Comparison of ENCODE assay signal across 10 cellular contexts in the genomic region with DNA sequence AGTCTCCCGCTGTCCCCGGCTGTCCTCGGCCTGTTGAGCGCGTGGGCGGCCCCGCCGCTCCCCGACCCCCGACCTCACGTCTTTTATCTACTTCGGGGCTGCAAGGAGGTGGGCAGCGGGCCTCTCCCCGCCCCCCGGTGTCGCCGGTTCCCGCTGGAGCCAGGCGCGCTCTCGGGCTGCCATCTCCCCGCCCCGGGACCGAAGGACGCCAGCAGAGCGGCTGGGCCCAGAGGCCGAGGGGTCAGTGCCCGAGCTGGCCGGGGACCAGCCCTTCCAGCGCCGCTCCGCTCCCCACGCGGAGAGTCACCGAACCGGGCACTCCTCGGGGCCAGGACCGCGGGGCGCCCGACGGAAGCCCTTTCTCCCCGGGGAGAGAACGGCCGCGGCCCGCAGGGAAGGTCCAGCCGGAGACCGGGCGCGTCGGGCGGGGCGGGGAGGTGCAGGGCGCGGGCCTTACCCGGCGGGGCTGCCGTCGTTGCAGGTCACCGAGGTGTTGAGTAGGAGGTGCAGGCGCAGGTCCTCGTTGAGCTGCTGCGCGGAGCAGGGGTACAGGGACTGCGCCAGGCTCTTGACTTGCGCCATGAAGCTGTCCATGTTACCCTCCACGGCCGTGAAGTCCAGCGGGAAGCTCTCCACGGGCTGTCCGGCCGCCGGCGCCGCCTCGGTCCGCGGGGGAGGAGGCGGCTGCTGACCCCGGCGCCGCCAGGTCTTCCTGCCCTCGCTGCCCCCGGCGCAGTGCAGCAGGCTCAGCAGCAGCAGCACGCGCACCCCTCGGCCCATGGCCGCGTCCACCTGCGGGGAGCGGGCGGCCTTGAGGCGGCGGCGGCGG. TPM values are rescaled to one million over a fixed set of nuclear protein-coding genes. Genes with fewer than 3 reads are reported as not detected.
DNase-seq lines count a peak whose midpoint lies in the region; ATAC-seq, FAIRE-seq and TF ChIP-seq lines count a peak whose summit lies in the region.
"Had no signal": no experiment of that assay in that cellular context is flagged by ENCODE, and none has a peak within 500 bp of the region (broad histone marks: within the 10 kb centered on the region; RNA-seq: fewer than 3 reads in every experiment).

No MANE protein-coding gene starts in this region.

- TF ChIP-seq RAD21 in H1 (IDR thresholded peaks at IDR 0.05 in 1 of 2, conservative IDR thresholded peaks at IDR 0.05 in 1 of 2; ENCODE audit: low read depth in 2 of 2, low read length in 2 of 2) = no peak

- FAIRE-seq in H1 (lab: Jason Lieb, UNC) = no peak

- no peaks in the 10 kb centered on the region for H3K9me3 ChIP-seq in BLaER1 treated with 17β-estradiol and CSF1 and Interleukin-3, amounts not matched to agents 10 nM and 100 nM (replicated peaks in 1 of 11)
- H3K9me3 ChIP-seq in HUES6 (ENCODE audit: control insufficient read depth, insufficient read depth, low read depth, low read length) (no peaks in the 10 kb centered on the region), H1 (ENCODE audit: insufficient read depth in 2 of 2, low read depth in 1 of 2, low read length in 1 of 2) (no peaks in the 10 kb centered on the region), parathyroid adenoma (ENCODE audit: control insufficient read depth, low read length) (no peaks in the 10 kb centered on the region)

- peaks cover 18 to 32% (median 27%) of the 10 kb centered on the region in 10 experiments; a peak in 19 of 20 replicates for H3K4me1 ChIP-seq in BLaER1 treated with 17β-estradiol and CSF1 and Interleukin-3, amounts not matched to agents 10 nM and 100 nM
- H3K4me1 ChIP-seq in HUES6 (ENCODE audit: control insufficient read depth, insufficient read depth, low read length) (peaks cover 25% of the 10 kb centered on the region), H1 (replicated peaks in 1 of 4; ENCODE audit: control insufficient read depth in 3 of 4, insufficient read depth in 4 of 4, low read length in 3 of 4) (peaks cover 0 to 6% (median 1%) of the 10 kb centered on the region in 4 experiments; a peak in 4 of 7 replicates), parathyroid adenoma (no peaks in the 10 kb centered on the region)

- no peak overlapping the region for H2BK15ac ChIP-seq in H1 (ENCODE audit: low read length)

- H3K18ac ChIP-seq in H1 (ENCODE audit: extremely low read depth, low read length) = no peak overlapping the region; the same call in 1 of the 2 replicates

- H3K4me2 ChIP-seq in BLaER1 treated with 17β-estradiol and CSF1 and Interleukin-3, amounts not matched to agents 10 nM and 100 nM = peak overlapping the region; percentile 87 to 98 (median 94)
- peak overlapping the region; percentile 31 to 63 for H3K4me2 ChIP-seq in H1 (ENCODE audit: insufficient read depth in 1 of 2, low read depth in 2 of 2, low read length in 2 of 2)
- H3K4me2 ChIP-seq in parathyroid adenoma (ENCODE audit: low read length) = peak overlapping the region; percentile 67

- WGBS in H1 (ENCODE audit: extremely low coverage in 1 of 2, insufficient coverage in 1 of 2, insufficient read length in 1 of 2, insufficient replicate concordance in 2 of 2, low coverage in 1 of 2, low lambda C conversion rate in 2 of 2, missing lambda C conversion rate in 1 of 2), 2 experiments = 13% methylated on average over 53 of the region's 98 CpGs; no CpG with 5 or more reads in 1 of the 2 experiments

- no peak overlapping the region for H2BK5ac ChIP-seq in H1 (ENCODE audit: low read depth, low read length)

- TF ChIP-seq POLR2A in H1 (IDR thresholded peaks at IDR 0.05; ENCODE audit: control extremely low read depth in 1 of 2, low read depth in 2 of 2, low read length in 2 of 2) = no peak

- no peaks in the 10 kb centered on the region for H3K36me3 ChIP-seq in BLaER1 treated with 17β-estradiol and CSF1 and Interleukin-3, amounts not matched to agents 10 nM and 100 nM
- no peaks in the 10 kb centered on the region for H3K36me3 ChIP-seq in HUES6 (ENCODE audit: control insufficient read depth, insufficient read depth, low read length)
- peaks cover 0 to 13% (median 0%) of the 10 kb centered on the region in 4 experiments; a peak in 1 of 8 replicates for H3K36me3 ChIP-seq in H1 (ENCODE audit: control insufficient read depth in 2 of 4, insufficient read depth in 4 of 4, low read length in 3 of 4)
- no peaks in the 10 kb centered on the region for H3K36me3 ChIP-seq in parathyroid adenoma (ENCODE audit: control insufficient read depth, insufficient read depth, low read length)

- no peaks in the 10 kb centered on the region for H3K79me1 ChIP-seq in H1 (ENCODE audit: low read depth, low read length)

- no peak overlapping the region for H3K27ac ChIP-seq in BLaER1 treated with 17β-estradiol and CSF1 and Interleukin-3, amounts not matched to agents 10 nM and 100 nM
- H3K27ac ChIP-seq in HUES6 (ENCODE audit: low read depth, low read length) (no peak overlapping the region), H1 (ENCODE audit: low read depth, low read length) (no peak overlapping the region), parathyroid adenoma (no peak overlapping the region)

- TF ChIP-seq EP300 in H1 (IDR thresholded peaks at IDR 0.05; ENCODE audit: borderline replicate concordance in 1 of 2, low read depth in 2 of 2, low read length in 2 of 2) = no peak

- DNase-seq in H1 (ENCODE audit: low read depth in 1 of 2, low spot score in 2 of 2) (peak in 1 of 2 experiments; percentile 68), anterior cingulate cortex (lab: John Stamatoyannopoulos, UW) (no peak), medulla oblongata (ENCODE audit: extremely low spot score) (no peak)
- DNase-seq: SHP77 treated with DMSO at 0.1 percent for 48 hours had no signal

- peak overlapping the region; percentile 54 to 69 (median 59) for H3K4me3 ChIP-seq in BLaER1 treated with 17β-estradiol and CSF1 and Interleukin-3, amounts not matched to agents 10 nM and 100 nM
- peak overlapping the region; percentile 56 for H3K4me3 ChIP-seq in HUES6 (ENCODE audit: low read depth, low read length)
- peak overlapping the region in 1 of 4 experiments; percentile 52; a peak in 4 of 8 replicates for H3K4me3 ChIP-seq in H1 (ENCODE audit: extremely low read depth in 1 of 4, insufficient read depth in 2 of 4, low read depth in 3 of 4, low read length in 4 of 4)
- H3K4me3 ChIP-seq in parathyroid adenoma (ENCODE audit: low read depth, low read length) = peak overlapping the region; percentile 44

- H3K23me2 ChIP-seq in H1 (ENCODE audit: low read depth, low read length) = peaks cover 4% of the 10 kb centered on the region; the same call in 1 of the 2 replicates

- H4K5ac ChIP-seq in H1 (ENCODE audit: insufficient read length, low read depth, low read length) = no peak overlapping the region

- H3K23ac ChIP-seq in H1 (ENCODE audit: insufficient read length) = no peak overlapping the region

- ATAC-seq in HG03135 (IDR thresholded peaks at IDR 0.05; ENCODE audit: unreplicated experiment) (no peak), GM21786 (IDR thresholded peaks at IDR 0.05; ENCODE audit: unreplicated experiment) (no peak)

- H3K14ac ChIP-seq in H1 (ENCODE audit: insufficient read length) = no peak overlapping the region

- H3K9ac ChIP-seq in BLaER1 treated with 17β-estradiol and CSF1 and Interleukin-3, amounts not matched to agents 10 nM and 100 nM = peak overlapping the region; percentile 10 to 71 (median 55); a peak in 14 of 22 replicates
- H3K9ac ChIP-seq in HUES6 (ENCODE audit: low read length) = peak overlapping the region; percentile 57
- H3K9ac ChIP-seq in H1 (replicated peaks in 1 of 4; ENCODE audit: extremely low read depth in 1 of 4, low read depth in 3 of 4, low read length in 3 of 4) = no peak overlapping the region
- no peak overlapping the region for H3K9ac ChIP-seq in parathyroid adenoma

- H2AK5ac ChIP-seq in H1 (ENCODE audit: low read depth, low read length) = no peak overlapping the region

- H2BK20ac ChIP-seq in H1 (ENCODE audit: low read length) = no peak overlapping the region

- peaks cover 0 to 44% (median 18%) of the 10 kb centered on the region in 11 experiments; a peak in 16 of 22 replicates for H4K20me1 ChIP-seq in BLaER1 treated with 17β-estradiol and CSF1 and Interleukin-3, amounts not matched to agents 10 nM and 100 nM
- H4K20me1 ChIP-seq in H1 (replicated peaks in 1 of 2; ENCODE audit: control insufficient read depth in 1 of 2, insufficient read depth in 2 of 2, low read length in 2 of 2) = peaks cover 2 to 3% of the 10 kb centered on the region in 2 experiments

- peak overlapping the region; percentile 80; the same call in 1 of the 2 replicates for H4K8ac ChIP-seq in H1 (ENCODE audit: extremely low read depth, insufficient read depth, low read length)

- CTCF ChIA-PET in H1 (lab: Charles Lee; ENCODE audit: partially characterized antibody) = interaction anchor here (0.6 to 5.1 kb wide), 21 partner anchors 9 to 75 kb away, joined by 3 to 22 read pairs (median 5); partner anchors contain the start of genes ANAPC11 and ASPSCR1

- H3K27me3 ChIP-seq in BLaER1 treated with 17β-estradiol and CSF1 and Interleukin-3, amounts not matched to agents 10 nM and 100 nM = peaks cover 80 to 88% (median 86%) of the 10 kb centered on the region in 11 experiments
- peaks cover 80% of the 10 kb centered on the region for H3K27me3 ChIP-seq in HUES6 (ENCODE audit: control insufficient read depth, insufficient read depth, low read length)
- H3K27me3 ChIP-seq in H1 (replicated peaks in 1 of 4; ENCODE audit: control insufficient read depth in 3 of 4, extremely low read depth in 1 of 4, insufficient read depth in 3 of 4, low read length in 3 of 4) = peaks cover 46 to 80% (median 65%) of the 10 kb centered on the region in 4 experiments
- H3K27me3 ChIP-seq in parathyroid adenoma (ENCODE audit: control insufficient read depth, insufficient read depth, low read length) = no peaks in the 10 kb centered on the region

- H2BK12ac ChIP-seq in H1 (ENCODE audit: low read depth, low read length) = no peak overlapping the region; the same call in 1 of the 2 replicates

- H3K56ac ChIP-seq in H1 (replicated peaks; ENCODE audit: insufficient read length, low read depth, low read length) = no peak overlapping the region

- H2AFZ ChIP-seq in H1 (ENCODE audit: low read length) = no peak overlapping the region
- peak overlapping the region; percentile 68 for H2AFZ ChIP-seq in parathyroid adenoma

- H3K4ac ChIP-seq in H1 (replicated peaks; ENCODE audit: insufficient read length, low read depth, low read length) = no peak overlapping the region

- POLR2A ChIA-PET in H1 (lab: Charles Lee; ENCODE audit: partially characterized antibody) = interaction anchor here (0.7 to 3.0 kb wide), 8 partner anchors 8 to 91 kb away, joined by 3 to 14 read pairs (median 6); partner anchors contain the start of gene PYCR1

- no peak for TF ChIP-seq CTCF in H1 (IDR thresholded peaks at IDR 0.05; ENCODE audit: control extremely low read depth in 1 of 3, insufficient read depth in 1 of 3, low read depth in 1 of 3, low read length in 3 of 3)
- TF ChIP-seq CTCF in parathyroid adenoma (IDR thresholded peaks at IDR 0.05) = no peak

- H2BK120ac ChIP-seq in H1 (replicated peaks; ENCODE audit: low read depth, low read length) = no peak overlapping the region

- H3K79me2 ChIP-seq in H1 (ENCODE audit: control insufficient read depth in 1 of 2, insufficient read depth in 2 of 2, low read length in 2 of 2) (no peaks in the 10 kb centered on the region), parathyroid adenoma (no peaks in the 10 kb centered on the region)

- H4K91ac ChIP-seq in H1 (replicated peaks; ENCODE audit: insufficient read length, low read length) = no peak overlapping the region

RNA-seq across cellular contexts. Expression of gene NOTUM, which starts 0.6 kb away (rescaled TPM):
- 0.76 and 1.1 TPM in 2 replicates for total RNA-seq in H1 (2021; fragmentation: NEBNext Ultra II Directional; extraction: Animal tissue kit (Norgen Biotek cat#: 25700))
- polyA plus RNA-seq in H1 (2011; rRNA removed) = 0.45 and 1.1 TPM in 2 replicates
- 0.80 TPM for polyA plus RNA-seq in H1 (2011; cell fraction: cytosol; rRNA removed)
- polyA plus RNA-seq in H1 (2011; cell fraction: nucleus; rRNA removed) = 1.4 TPM
- 0.34 to 0.56 TPM (median 0.48 TPM) in 3 of 4 replicates, not detected in the other for polyA plus RNA-seq in H1 (2012, experiment 1 of 2)
- polyA plus RNA-seq in H1 (2012, experiment 2 of 2) = 0.30 TPM
- 0.63 TPM for polyA plus RNA-seq in H1 (2013, experiment 1 of 2)
- polyA plus RNA-seq in H1 (2013, experiment 2 of 2) = 0.46 TPM
- 0.25 TPM in 1 of 2 replicates, not detected in the other for polyA minus RNA-seq in H1 (2011; rRNA and poly(A)+ RNA removed)
- not detected for polyA minus RNA-seq in H1 (2011; cell fraction: cytosol; rRNA and poly(A)+ RNA removed)
- polyA minus RNA-seq in H1 (2011; cell fraction: nucleus; rRNA and poly(A)+ RNA removed) = 1.00 TPM
- polyA plus RNA-seq: IgD-negative memory B cell had no signal

RNA-seq across cellular contexts. Expression of gene MYADML2, which starts 13.3 kb away (rescaled TPM):
- 0.17 and 0.26 TPM in 2 replicates for total RNA-seq in H1 (2021; fragmentation: NEBNext Ultra II Directional; extraction: Animal tissue kit (Norgen Biotek cat#: 25700))
- polyA plus RNA-seq in H1 (2011; rRNA removed) = 0.47 TPM in 2 replicates
- polyA plus RNA-seq in H1 (2011; cell fraction: cytosol; rRNA removed) = 0.45 TPM
- 0.39 TPM for polyA plus RNA-seq in H1 (2011; cell fraction: nucleus; rRNA removed)
- 0.34 to 0.50 TPM (median 0.41 TPM) in 3 of 4 replicates, not detected in the other for polyA plus RNA-seq in H1 (2012, experiment 1 of 2)
- polyA plus RNA-seq in H1 (2012, experiment 2 of 2) = 0.26 TPM
- polyA plus RNA-seq in H1 (2013, experiment 1 of 2) = 0.10 TPM
- polyA plus RNA-seq in H1 (2013, experiment 2 of 2) = 0.11 TPM
- polyA minus RNA-seq in H1 (2011; rRNA and poly(A)+ RNA removed) = 0.16 and 0.29 TPM in 2 replicates
- polyA minus RNA-seq in H1 (2011; cell fraction: cytosol; rRNA and poly(A)+ RNA removed) = 0.44 TPM
- polyA minus RNA-seq in H1 (2011; cell fraction: nucleus; rRNA and poly(A)+ RNA removed) = 0.40 TPM
- polyA plus RNA-seq: IgD-negative memory B cell had no signal

RNA-seq across cellular contexts. Expression of gene ASPSCR1, which starts 17.1 kb away (rescaled TPM):
- total RNA-seq in H1 (2021; fragmentation: NEBNext Ultra II Directional; extraction: Animal tissue kit (Norgen Biotek cat#: 25700)) = 41.8 and 43.7 TPM in 2 replicates
- polyA plus RNA-seq in H1 (2011; rRNA removed) = 33.3 and 54.6 TPM in 2 replicates
- polyA plus RNA-seq in H1 (2011; cell fraction: cytosol; rRNA removed) = 43.7 TPM
- polyA plus RNA-seq in H1 (2011; cell fraction: nucleus; rRNA removed) = 133 TPM
- polyA plus RNA-seq in H1 (2012, experiment 1 of 2) = 24.0 to 39.4 TPM (median 37.1 TPM) in 4 replicates
- polyA plus RNA-seq in H1 (2012, experiment 2 of 2) = 26.0 TPM
- polyA plus RNA-seq in H1 (2013, experiment 1 of 2) = 30.1 TPM
- polyA plus RNA-seq in H1 (2013, experiment 2 of 2) = 24.4 TPM
- polyA minus RNA-seq in H1 (2011; rRNA and poly(A)+ RNA removed) = 8.9 and 13.5 TPM in 2 replicates
- polyA minus RNA-seq in H1 (2011; cell fraction: cytosol; rRNA and poly(A)+ RNA removed) = 40.8 TPM
- polyA minus RNA-seq in H1 (2011; cell fraction: nucleus; rRNA and poly(A)+ RNA removed) = 50.0 TPM

RNA-seq across cellular contexts. Expression of gene PYCR1, which starts 23.2 kb away (rescaled TPM):
- 127 and 145 TPM in 2 replicates for total RNA-seq in H1 (2021; fragmentation: NEBNext Ultra II Directional; extraction: Animal tissue kit (Norgen Biotek cat#: 25700))
- 213 and 284 TPM in 2 replicates for polyA plus RNA-seq in H1 (2011; rRNA removed)
- 241 TPM for polyA plus RNA-seq in H1 (2011; cell fraction: cytosol; rRNA removed)
- polyA plus RNA-seq in H1 (2011; cell fraction: nucleus; rRNA removed) = 213 TPM
- polyA plus RNA-seq in H1 (2012, experiment 1 of 2) = 105 to 176 TPM (median 162 TPM) in 4 replicates
- 176 TPM for polyA plus RNA-seq in H1 (2012, experiment 2 of 2)
- polyA plus RNA-seq in H1 (2013, experiment 1 of 2) = 94.5 TPM
- 95.9 TPM for polyA plus RNA-seq in H1 (2013, experiment 2 of 2)
- 144 and 159 TPM in 2 replicates for polyA minus RNA-seq in H1 (2011; rRNA and poly(A)+ RNA removed)
- polyA minus RNA-seq in H1 (2011; cell fraction: cytosol; rRNA and poly(A)+ RNA removed) = 72.7 TPM
- 51.5 TPM for polyA minus RNA-seq in H1 (2011; cell fraction: nucleus; rRNA and poly(A)+ RNA removed)

RNA-seq across cellular contexts. Expression of gene MAFG, which starts 32.8 kb away (rescaled TPM):
- total RNA-seq in H1 (2021; fragmentation: NEBNext Ultra II Directional; extraction: Animal tissue kit (Norgen Biotek cat#: 25700)) = 26.9 and 27.7 TPM in 2 replicates
- 25.5 and 36.9 TPM in 2 replicates for polyA plus RNA-seq in H1 (2011; rRNA removed)
- 22.0 TPM for polyA plus RNA-seq in H1 (2011; cell fraction: cytosol; rRNA removed)
- polyA plus RNA-seq in H1 (2011; cell fraction: nucleus; rRNA removed) = 71.6 TPM
- polyA plus RNA-seq in H1 (2012, experiment 1 of 2) = 25.0 to 30.3 TPM (median 27.4 TPM) in 4 replicates
- 24.6 TPM for polyA plus RNA-seq in H1 (2012, experiment 2 of 2)
- polyA plus RNA-seq in H1 (2013, experiment 1 of 2) = 26.0 TPM
- polyA plus RNA-seq in H1 (2013, experiment 2 of 2) = 25.6 TPM
- polyA minus RNA-seq in H1 (2011; rRNA and poly(A)+ RNA removed) = 13.0 and 13.1 TPM in 2 replicates
- polyA minus RNA-seq in H1 (2011; cell fraction: cytosol; rRNA and poly(A)+ RNA removed) = 7.5 TPM
- polyA minus RNA-seq in H1 (2011; cell fraction: nucleus; rRNA and poly(A)+ RNA removed) = 13.1 TPM

Comparison
In these comparisons a context has a peak if more than half of its experiments do, and no peak if none do; other contexts are left out.
1. H3K9ac ChIP-seq: peak in BLaER1 treated with 17β-estradiol and CSF1 and Interleukin-3, amounts not matched to agents 10 nM and 100 nM (11 of 11) and HUES6 (single experiment); none in H1 (0 of 4) and parathyroid adenoma (single experiment).
2. Peak in every context shown above with its lines, with median percentiles within 50 percentile points of each other: H3K4me2 ChIP-seq.